In the genomic region with DNA sequence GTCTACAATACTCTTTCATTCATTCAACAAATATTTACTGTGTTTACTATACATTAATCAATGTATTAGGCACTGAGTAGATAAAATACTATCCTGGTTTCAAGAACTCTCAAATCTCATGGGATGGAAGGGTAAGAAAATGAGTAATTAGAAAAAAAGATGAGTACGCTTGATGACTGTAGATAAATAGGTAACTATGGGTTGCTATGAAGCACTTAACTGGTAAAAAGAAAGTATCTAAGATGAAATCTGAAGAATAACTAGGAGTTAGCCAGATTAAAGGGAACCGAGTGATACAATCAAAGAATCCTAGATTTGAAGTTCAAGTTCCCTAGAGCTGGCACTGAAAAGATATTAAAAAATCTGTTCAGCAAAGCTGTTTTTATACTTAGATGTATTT, we compare ENCODE assay signal across 29 cellular contexts.
"Had no signal": no experiment of that assay in that cellular context is flagged by ENCODE, and none has a peak within 500 bp of the region (broad histone marks: within the 10 kb centered on the region; RNA-seq: fewer than 3 reads in every experiment).

No MANE protein-coding gene starts in this region.

- H3K4me3 Mint-ChIP-seq: immature natural killer cell; naive thymus-derived CD4-positive, alpha-beta T cell; natural killer cell treated with Interleukin-12 subunit alpha and Interleukin-12 subunit beta and Interleukin-15 and Interleukin-18, amount 100 ng/mL, for 72 hours; neural progenitor cell; stimulated activated naive B cell treated with anti-CD40 and anti-IgM and Interleukin-4, amounts not matched to agents 10 μg/mL and 1 μg/mL and 100 μg/mL, for 72 hours; stimulated activated naive CD8-positive, alpha-beta T cell treated with anti-CD3 and anti-CD28 coated beads, Interleukin-15, Interleukin-2, amounts not matched to agents 100 ng/mL and 50 ng/mL, for 24 hours had no signal

- H3K4me1 Mint-ChIP-seq: immature natural killer cell; naive thymus-derived CD4-positive, alpha-beta T cell; stimulated activated naive B cell treated with anti-CD40 and anti-IgM and Interleukin-4, amounts not matched to agents 10 μg/mL and 1 μg/mL and 100 μg/mL, for 72 hours had no signal

- DNase-seq: hypothalamus; immature natural killer cell; kidney; left colon; left lung; lower lobe of right lung; mammary epithelial cell; mesenchymal stem cell; mucosa of descending colon; naive thymus-derived CD4-positive, alpha-beta T cell; ovary; stimulated activated CD4-positive, alpha-beta T cell treated with anti-CD3 and anti-CD28 coated beads, Interleukin-12 subunit alpha, Interleukin-12 subunit beta, amount 100 ng/mL, for 4 hours; stimulated activated CD4-positive, alpha-beta T cell treated with anti-CD3 and anti-CD28 coated beads, Interleukin-15, amount 100 ng/mL, for 24 hours; stimulated activated CD4-positive, alpha-beta T cell treated with anti-CD3 and anti-CD28 coated beads, Interleukin-2, amount 100 ng/mL, for 24 hours; stimulated activated CD4-positive, alpha-beta T cell treated with anti-CD3 and anti-CD28 coated beads, Interleukin-4, amount 100 ng/mL, for 1 hour; stimulated activated naive B cell treated with anti-CD40 and anti-IgM and Interleukin-4, amounts not matched to agents 10 μg/mL and 1 μg/mL and 100 μg/mL, for 72 hours; tibial artery; trophoblast cell; upper lobe of right lung had no signal

- FAIRE-seq: kidney, urothelium cell line had no signal

- H3K4me3 ChIP-seq: left lung, lower lobe of right lung, mucosa of descending colon, neural progenitor cell, ovary, right atrium auricular region, skin epidermis, suprapubic skin, thoracic aorta, tibial artery, upper lobe of right lung had no signal

- ATAC-seq: left colon; left lung; lower lobe of right lung; mucosa of descending colon; naive thymus-derived CD4-positive, alpha-beta T cell; natural killer cell treated with Interleukin-12 subunit alpha and Interleukin-12 subunit beta and Interleukin-15 and Interleukin-18, amount 100 ng/mL, for 72 hours; sciatic nerve; stimulated activated naive B cell treated with anti-CD40 and anti-IgM and Interleukin-4, amounts not matched to agents 10 μg/mL and 1 μg/mL and 100 μg/mL, for 72 hours; upper lobe of right lung had no signal

- H3K36me3 Mint-ChIP-seq: immature natural killer cell; naive thymus-derived CD4-positive, alpha-beta T cell; stimulated activated naive B cell treated with anti-CD40 and anti-IgM and Interleukin-4, amounts not matched to agents 10 μg/mL and 1 μg/mL and 100 μg/mL, for 72 hours had no signal

- H3K27me3 Mint-ChIP-seq: progenitor cell of endocrine pancreas had no signal

- H3K27ac Mint-ChIP-seq: immature natural killer cell; naive thymus-derived CD4-positive, alpha-beta T cell; natural killer cell treated with Interleukin-12 subunit alpha and Interleukin-12 subunit beta and Interleukin-15 and Interleukin-18, amount 100 ng/mL, for 72 hours; neural progenitor cell; progenitor cell of endocrine pancreas; stimulated activated naive B cell treated with anti-CD40 and anti-IgM and Interleukin-4, amounts not matched to agents 10 μg/mL and 1 μg/mL and 100 μg/mL, for 72 hours; stimulated activated naive CD8-positive, alpha-beta T cell treated with anti-CD3 and anti-CD28 coated beads, Interleukin-15, Interleukin-2, amounts not matched to agents 100 ng/mL and 50 ng/mL, for 24 hours had no signal

- H3K36me3 ChIP-seq: left lung, lower lobe of right lung, neural progenitor cell, ovary, right atrium auricular region, suprapubic skin, thoracic aorta, tibial artery, upper lobe of right lung had no signal

- H3K27ac ChIP-seq: left lung, lower lobe of right lung, ovary, right atrium auricular region, skin epidermis, suprapubic skin, thoracic aorta, tibial artery, upper lobe of right lung had no signal

- H2AFZ ChIP-seq: neural progenitor cell had no signal

- H3K4me1 ChIP-seq: left lung, lower lobe of right lung, right atrium auricular region, suprapubic skin, tibial artery, upper lobe of right lung had no signal

- H3K27me3 ChIP-seq: left lung, neural progenitor cell, ovary, right atrium auricular region, suprapubic skin, tibial artery, upper lobe of right lung had no signal

- H3K9me3 ChIP-seq: left lung, lower lobe of right lung, mucosa of descending colon, ovary, right atrium auricular region, suprapubic skin, thoracic aorta, tibial artery, upper lobe of right lung had no signal

- H3K4me2 ChIP-seq: neural progenitor cell had no signal

- H3K9ac ChIP-seq: neural progenitor cell had no signal
